Comparison of ENCODE assay signal across 12 cellular contexts in genomic region chr2:161709428-161709827, GRCh38.
DNase-seq lines count a peak whose midpoint lies in the region; ATAC-seq and TF ChIP-seq lines count a peak whose summit lies in the region.
"Had no signal": no experiment of that assay in that cellular context is flagged by ENCODE, and none has a peak within 500 bp of the region (broad histone marks: within the 10 kb centered on the region; RNA-seq: fewer than 3 reads in every experiment).

No MANE protein-coding gene starts in this region.

- H3K36me3 Mint-ChIP-seq in activated CD4-positive, alpha-beta T cell treated with anti-CD3 and anti-CD28 coated beads, Interleukin-2, amount 10 ng/mL, durations not matched to agents 7 days and 5 days (ENCODE audit: low read depth), result no peaks in the 10 kb centered on the region
- no peaks in the 10 kb centered on the region for H3K36me3 Mint-ChIP-seq in activated CD4-positive, alpha-beta memory T cell treated with anti-CD3 and anti-CD28 coated beads for 36 hours

- no peak for DNase-seq in activated CD4-positive, alpha-beta T cell treated with anti-CD3 and anti-CD28 coated beads, Interleukin-2, amount 10 ng/mL, durations not matched to agents 7 days and 5 days
- DNase-seq in activated CD4-positive, alpha-beta T cell treated with anti-CD3 and anti-CD28 coated beads, Interleukin-2, amount 50 U/mL, for 48 hours, result no peak
- DNase-seq in activated CD4-positive, alpha-beta memory T cell treated with anti-CD3 and anti-CD28 coated beads for 36 hours, result no peak
- no peak for DNase-seq in osteoblast (ENCODE audit: insufficient read length, low spot score, missing footprints)
- DNase-seq in erythroblast (lab: John Stamatoyannopoulos, UW), result no peak
- no peak for DNase-seq in HPDE6-E6E7 (ENCODE audit: extremely low spot score)
- DNase-seq in NCI-H748 treated with DMSO at 0.1 percent for 48 hours (lab: John Stamatoyannopoulos, UW), result no peak
- DNase-seq: activated CD4-positive, CD25-positive, alpha-beta regulatory T cell treated with anti-CD3 and anti-CD28 coated beads, Interleukin-2, amount 50 U/mL, for 72 hours; left lung; NCI-H1417 treated with DMSO at 0.1 percent for 48 hours had no signal

- H3K79me2 ChIP-seq in osteoblast (ENCODE audit: insufficient read depth, low read length), result no peaks in the 10 kb centered on the region

- POLR2A ChIA-PET in activated CD4-positive, alpha-beta T cell treated with anti-CD3 and anti-CD28 coated beads, Interleukin-2, amount 10 ng/mL, durations not matched to agents 7 days and 5 days (lab: Charles Lee), result no interaction called here
- POLR2A ChIA-PET in activated CD4-positive, alpha-beta memory T cell treated with anti-CD3 and anti-CD28 coated beads for 36 hours (lab: Charles Lee), result no interaction called here

- H3K9me3 Mint-ChIP-seq in activated CD4-positive, alpha-beta T cell treated with anti-CD3 and anti-CD28 coated beads, Interleukin-2, amount 10 ng/mL, durations not matched to agents 7 days and 5 days, result no peaks in the 10 kb centered on the region
- H3K9me3 Mint-ChIP-seq in activated CD4-positive, alpha-beta memory T cell treated with anti-CD3 and anti-CD28 coated beads for 36 hours, result no peaks in the 10 kb centered on the region

- peak overlapping the region; percentile 4 for H3K27ac Mint-ChIP-seq in activated CD4-positive, alpha-beta T cell treated with anti-CD3 and anti-CD28 coated beads, Interleukin-2, amount 10 ng/mL, durations not matched to agents 7 days and 5 days
- no peak overlapping the region for H3K27ac Mint-ChIP-seq in activated CD4-positive, alpha-beta memory T cell treated with anti-CD3 and anti-CD28 coated beads for 36 hours

- peak overlapping the region; percentile 62 for H3K4me3 Mint-ChIP-seq in activated CD4-positive, alpha-beta T cell treated with anti-CD3 and anti-CD28 coated beads, Interleukin-2, amount 10 ng/mL, durations not matched to agents 7 days and 5 days
- H3K4me3 Mint-ChIP-seq in activated CD4-positive, alpha-beta memory T cell treated with anti-CD3 and anti-CD28 coated beads for 36 hours, result peak overlapping the region; percentile 43

- peak overlapping the region; percentile 66 for H2AFZ ChIP-seq in osteoblast (ENCODE audit: low read length)

- no peak overlapping the region for H3K27ac ChIP-seq in osteoblast (ENCODE audit: low read depth, low read length)
- H3K27ac ChIP-seq: ascending aorta, left lung had no signal

- no peak for TF ChIP-seq CTCF in osteoblast (IDR thresholded peaks at IDR 0.05; ENCODE audit: extremely low read depth, low read depth, low read length)

- no peaks in the 10 kb centered on the region for H3K4me1 ChIP-seq in osteoblast (ENCODE audit: insufficient read depth, low read length)
- H3K4me1 ChIP-seq: ascending aorta, left lung had no signal

- peak; percentile 66 for ATAC-seq in HG02798 (IDR thresholded peaks at IDR 0.05; ENCODE audit: poor library complexity, unreplicated experiment)
- ATAC-seq: left lung had no signal

- peak overlapping the region; percentile 61 for H3K4me2 ChIP-seq in osteoblast (ENCODE audit: insufficient read depth, low read length)

- intact Hi-C loops in activated CD4-positive, alpha-beta memory T cell treated with anti-CD3 and anti-CD28 coated beads for 36 hours (cut with micrococcal nuclease), result no loop called here

- no peaks in the 10 kb centered on the region for H3K36me3 ChIP-seq in osteoblast (ENCODE audit: insufficient read depth, low read length)
- H3K36me3 ChIP-seq: ascending aorta, left lung had no signal

- H3K27me3 ChIP-seq in osteoblast (ENCODE audit: insufficient read depth, low read length), result no peaks in the 10 kb centered on the region
- H3K27me3 ChIP-seq: ascending aorta, left lung had no signal

- H3K27me3 Mint-ChIP-seq in activated CD4-positive, alpha-beta T cell treated with anti-CD3 and anti-CD28 coated beads, Interleukin-2, amount 10 ng/mL, durations not matched to agents 7 days and 5 days, result peaks cover 12% of the 10 kb centered on the region
- H3K27me3 Mint-ChIP-seq in activated CD4-positive, alpha-beta memory T cell treated with anti-CD3 and anti-CD28 coated beads for 36 hours, result no peaks in the 10 kb centered on the region

- TF ChIP-seq POLR2A in erythroblast (IDR thresholded peaks at IDR 0.05; ENCODE audit: low read length), result no peak

- CTCF ChIA-PET in activated CD4-positive, alpha-beta T cell treated with anti-CD3 and anti-CD28 coated beads, Interleukin-2, amount 10 ng/mL, durations not matched to agents 7 days and 5 days (lab: Charles Lee), result no interaction called here
- CTCF ChIA-PET in activated CD4-positive, alpha-beta memory T cell treated with anti-CD3 and anti-CD28 coated beads for 36 hours (lab: Charles Lee), result no interaction called here

- H3K4me3 ChIP-seq in osteoblast (ENCODE audit: insufficient read depth, low read length), result peak overlapping the region; percentile 43
- H3K4me3 ChIP-seq: ascending aorta, left lung had no signal

- no peaks in the 10 kb centered on the region for H3K9me3 ChIP-seq in osteoblast (ENCODE audit: low read depth, low read length)
- H3K9me3 ChIP-seq: ascending aorta, left lung had no signal

- no peaks in the 10 kb centered on the region for H4K20me1 ChIP-seq in osteoblast (ENCODE audit: insufficient read depth, low read length)

- H3K4me1 Mint-ChIP-seq in activated CD4-positive, alpha-beta T cell treated with anti-CD3 and anti-CD28 coated beads, Interleukin-2, amount 10 ng/mL, durations not matched to agents 7 days and 5 days, result peaks cover 2% of the 10 kb centered on the region
- H3K4me1 Mint-ChIP-seq in activated CD4-positive, alpha-beta memory T cell treated with anti-CD3 and anti-CD28 coated beads for 36 hours (ENCODE audit: low read depth), result peaks cover 9% of the 10 kb centered on the region
